In the genomic region with DNA sequence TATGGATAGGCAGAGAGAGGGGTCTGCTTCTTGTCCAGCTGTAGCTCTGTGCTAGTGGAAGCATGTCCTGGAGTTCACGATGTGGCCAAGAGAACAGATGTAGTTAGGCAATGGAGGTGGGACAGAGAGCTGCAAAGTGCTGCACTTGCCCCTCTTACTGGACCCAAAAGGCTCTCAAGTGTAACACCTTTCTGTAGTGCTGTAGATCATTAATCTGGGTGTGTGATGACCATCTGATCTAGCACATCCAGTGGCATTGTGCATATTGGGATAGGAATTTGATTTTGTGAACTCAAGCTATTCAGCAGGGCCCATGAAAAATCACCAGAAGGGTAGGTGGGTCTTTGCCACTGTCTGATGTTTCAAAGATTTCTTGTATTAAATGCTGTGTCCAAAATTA, we compare ENCODE assay signal across 27 cellular contexts.
"Had no signal": no experiment of that assay in that cellular context is flagged by ENCODE, and none has a peak within 500 bp of the region (broad histone marks: within the 10 kb centered on the region; RNA-seq: fewer than 3 reads in every experiment).

No MANE protein-coding gene starts in this region.

- H3K4me3 ChIP-seq: esophagus squamous epithelium, pancreas, psoas muscle, right atrium auricular region, smooth muscle cell, stomach, thyroid gland, upper lobe of left lung had no signal

- DNase-seq: activated B cell treated with CpG ODN at 0.5 μM for 24 hours; activated effector memory CD4-positive, alpha-beta T cell treated with Interleukin-2 at 50 U/mL for 16 hours; activated naive CD4-positive, alpha-beta T cell treated with anti-CD3 and anti-CD28 coated beads for 36 hours; activated naive CD8-positive, alpha-beta T cell treated with anti-CD3 and anti-CD28 coated beads, Interleukin-2, amount 10 ng/mL, durations not matched to agents 7 days and 5 days; activated T-cell treated with anti-CD3 and anti-CD28 coated beads for 4 hours; amniotic stem cell; brain microvascular endothelial cell; caudate nucleus; esophagus squamous epithelium; foreskin melanocyte; islet precursor cell; left cardiac atrium; midbrain; naive thymus-derived CD4-positive, alpha-beta T cell; nucleus accumbens; pancreas; psoas muscle; stimulated activated CD4-positive, alpha-beta T cell treated with anti-CD3 and anti-CD28 coated beads, Interleukin-1b, Interleukin-23, amount 100 ng/mL, for 48 hours; stimulated activated CD4-positive, alpha-beta T cell treated with anti-CD3 and anti-CD28 coated beads, Interleukin-4, amount 100 ng/mL, for 4 hours; stimulated activated CD8-positive, alpha-beta memory T cell treated with anti-CD3 and anti-CD28 coated beads, Interleukin-4, amount 100 ng/mL, for 48 hours; stomach; T-helper 1 cell; thyroid gland; upper lobe of left lung had no signal

- H3K36me3 ChIP-seq: brain microvascular endothelial cell, pancreas, right atrium auricular region, thyroid gland, upper lobe of left lung had no signal

- H3K27ac ChIP-seq: brain microvascular endothelial cell, esophagus squamous epithelium, pancreas, psoas muscle, right atrium auricular region, stomach, thyroid gland, upper lobe of left lung had no signal

- H3K9me3 ChIP-seq: esophagus squamous epithelium, pancreas, psoas muscle, right atrium auricular region, stomach, thyroid gland, upper lobe of left lung had no signal

- ATAC-seq: left cardiac atrium; naive thymus-derived CD4-positive, alpha-beta T cell; pancreas; psoas muscle; stimulated activated memory B cell treated with anti-CD40 and anti-IgM and Interleukin-4, amounts not matched to agents 10 μg/mL and 1 μg/mL and 100 μg/mL, for 72 hours had no signal

- H3K27me3 ChIP-seq: brain microvascular endothelial cell, esophagus squamous epithelium, pancreas, right atrium auricular region, stomach, thyroid gland, upper lobe of left lung had no signal

- H3K4me1 ChIP-seq: psoas muscle, right atrium auricular region, upper lobe of left lung had no signal
